Comparison of ENCODE assay signal across 9 cellular contexts in the genomic region with DNA sequence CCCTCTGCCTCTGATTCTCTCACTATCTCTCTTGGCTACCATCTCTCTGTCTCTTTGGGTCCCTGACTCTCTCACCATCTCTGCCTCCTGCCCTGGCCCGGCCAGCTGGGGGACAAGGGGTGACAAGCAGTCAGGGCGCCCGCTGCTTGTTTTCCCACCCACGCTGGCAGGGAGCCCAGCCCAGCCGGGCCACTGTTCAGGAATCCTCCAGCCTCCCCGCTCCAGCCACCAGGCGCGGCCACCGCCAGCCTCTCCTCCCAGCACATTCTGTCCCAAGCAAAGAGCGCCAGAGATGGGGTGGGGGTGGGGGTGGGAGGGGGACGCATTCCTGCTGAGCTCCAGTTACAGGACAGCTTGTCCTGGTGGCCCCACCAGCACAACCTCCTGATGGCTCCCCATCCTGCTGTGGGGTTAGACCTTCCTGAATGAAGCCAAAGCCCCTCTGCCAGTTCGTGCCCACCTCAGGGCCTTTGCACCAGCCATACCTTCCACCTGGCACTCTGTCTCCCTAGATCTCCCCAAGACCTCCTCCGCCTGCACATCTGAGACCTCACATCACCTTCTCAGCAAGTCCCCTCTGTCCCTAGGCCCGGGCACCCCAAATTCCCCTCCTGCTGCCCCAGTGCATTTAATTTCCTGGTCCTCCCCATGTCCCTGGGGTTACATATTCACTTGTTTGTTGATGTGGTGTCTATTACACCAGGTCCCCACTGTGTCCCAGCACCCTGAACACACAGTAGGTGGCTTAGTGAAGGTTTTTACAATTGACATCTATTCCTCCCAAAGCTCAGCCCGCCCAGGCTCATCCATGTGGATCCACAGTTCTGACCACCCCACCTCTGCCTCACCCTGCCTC. TPM values are rescaled to one million over a fixed set of nuclear protein-coding genes. Genes with fewer than 3 reads are reported as not detected.
DNase-seq lines count a peak whose midpoint lies in the region; ATAC-seq, FAIRE-seq and TF ChIP-seq lines count a peak whose summit lies in the region.
"Had no signal": no experiment of that assay in that cellular context is flagged by ENCODE, and none has a peak within 500 bp of the region (broad histone marks: within the 10 kb centered on the region; RNA-seq: fewer than 3 reads in every experiment).

No MANE protein-coding gene starts in this region.

- no peaks in the 10 kb centered on the region for H3F3A ChIP-seq in MM.1S (ENCODE audit: insufficient read depth, low read length)

- H3K4me1 ChIP-seq in RWPE2 (ENCODE audit: insufficient read depth, poor library complexity, severe bottlenecking) (peaks cover 11% of the 10 kb centered on the region), pancreas (peaks cover 0 to 23% (median 3%) of the 10 kb centered on the region in 3 donors), MM.1S (ENCODE audit: low read length) (peaks cover 4% of the 10 kb centered on the region; the same call in 1 of the 2 replicates)

- no peak for TF ChIP-seq CTCF in RWPE2 (IDR thresholded peaks at IDR 0.05; ENCODE audit: poor library complexity, severe bottlenecking)
- no peak for TF ChIP-seq CTCF in foreskin fibroblast (IDR thresholded peaks at IDR 0.05; ENCODE audit: low read depth, low read length)
- TF ChIP-seq CTCF in pancreas (IDR thresholded peaks at IDR 0.05) = no peak
- no peak for TF ChIP-seq CTCF in MM.1S (IDR thresholded peaks at IDR 0.05; ENCODE audit: low read length)

- H3K27ac ChIP-seq in RWPE2 (ENCODE audit: poor library complexity, severe bottlenecking) (peak overlapping the region; percentile 38), pancreas (peak overlapping the region; percentile 59 to 84 (median 72)), MM.1S (ENCODE audit: low read length) (no peak overlapping the region)

- H3K79me2 ChIP-seq in MM.1S (ENCODE audit: low read length) = no peaks in the 10 kb centered on the region

- no peak for FAIRE-seq in pancreas (lab: Jason Lieb, UNC)

- H3K4me2 ChIP-seq in MM.1S (ENCODE audit: low read depth, low read length) = no peak overlapping the region

- H4K20me1 ChIP-seq in MM.1S (ENCODE audit: insufficient read depth, low read length) = no peaks in the 10 kb centered on the region

- no peak overlapping the region for H2AFZ ChIP-seq in MM.1S (ENCODE audit: low read length)
- H2AFZ ChIP-seq: PC-9 had no signal

- H3K36me3 ChIP-seq in RWPE2 (ENCODE audit: low read depth) (no peaks in the 10 kb centered on the region), pancreas (no peaks in the 10 kb centered on the region), MM.1S (replicated peaks; ENCODE audit: insufficient read depth, low read length) (no peaks in the 10 kb centered on the region)

- no peak overlapping the region for H3K9ac ChIP-seq in MM.1S (ENCODE audit: low read length)

- ATAC-seq in RWPE2 (ENCODE audit: low read depth) (no peak; the same call in 2 of the 3 replicates), pancreas (peak; percentile 58 to 76 (median 70))

- intact Hi-C loops in pancreas (cut with DNase I) = no loop called here

- 23 to 39% methylated on average over 10 to 15 of the region's 15 CpGs for WGBS in pancreas, 2 donors

- H3K9me3 ChIP-seq in RWPE2 (ENCODE audit: severe bottlenecking) (no peaks in the 10 kb centered on the region), pancreas (no peaks in the 10 kb centered on the region), MM.1S (replicated peaks; ENCODE audit: insufficient read depth, low read length) (no peaks in the 10 kb centered on the region)

- peak in 13 of 14 donors; percentile 18 to 92 (median 83) for DNase-seq in C1 segment of cervical spinal cord (lab: John Stamatoyannopoulos, UW)
- DNase-seq in RWPE2 (ENCODE audit: low spot score) = no peak
- peak; percentile 51 to 79 for DNase-seq in foreskin fibroblast
- peak; percentile 76 to 92 (median 86) for DNase-seq in pancreas
- no peak for DNase-seq in NOMO-1 treated with DMSO at 0.1 percent for 48 hours (lab: John Stamatoyannopoulos, UW; ENCODE audit: unreplicated experiment)
- no peak for DNase-seq in MM.1S
- DNase-seq in NCI-H187 treated with DMSO at 0.1 percent for 48 hours (lab: John Stamatoyannopoulos, UW) = no peak
- DNase-seq in cortex of kidney (lab: John Stamatoyannopoulos, UW) = no peak

- H3K4me3 ChIP-seq in RWPE2 (ENCODE audit: severe bottlenecking) = no peak overlapping the region
- no peak overlapping the region for H3K4me3 ChIP-seq in foreskin fibroblast (ENCODE audit: low read depth in 1 of 2, low read length in 2 of 2)
- no peak overlapping the region for H3K4me3 ChIP-seq in pancreas
- H3K4me3 ChIP-seq in MM.1S (ENCODE audit: low read length) = no peak overlapping the region

- H3K27me3 ChIP-seq in RWPE2 (ENCODE audit: insufficient read depth, poor library complexity, severe bottlenecking) = no peaks in the 10 kb centered on the region
- H3K27me3 ChIP-seq in pancreas = no peaks in the 10 kb centered on the region
- peaks cover 50% of the 10 kb centered on the region for H3K27me3 ChIP-seq in MM.1S (replicated peaks; ENCODE audit: insufficient read depth, low read length)

- no peaks in the 10 kb centered on the region for H3K9me2 ChIP-seq in MM.1S (replicated peaks; ENCODE audit: insufficient read depth, low read length)

RNA-seq across cellular contexts. Expression of a gene that starts 12.5 kb away (rescaled TPM):
- 10 to 100 TPM in 1 of 6 donors, 1 to 10 TPM in 5; 3.8 to 22.0 (median 8.1) TPM for total RNA-seq in pancreas
- 10 to 100 TPM; 32.3 to 34.8 TPM for polyA plus RNA-seq in pancreas

RNA-seq across cellular contexts. Expression of a gene that starts 53.5 kb away (rescaled TPM):
- total RNA-seq in pancreas = under 1 TPM in 1 of 6 donors, not detected in 5; 0.19 TPM
- under 1 TPM; 0.08 to 0.33 TPM for polyA plus RNA-seq in pancreas

Comparison
In these comparisons a context has a peak if more than half of its experiments do, and no peak if none do; other contexts are left out.
1. DNase-seq: peak in C1 segment of cervical spinal cord (13 of 14), foreskin fibroblast (2 of 2) and pancreas (6 of 6); none in RWPE2 (single experiment), NOMO-1 treated with DMSO at 0.1 percent for 48 hours (single experiment), MM.1S (single experiment), NCI-H187 treated with DMSO at 0.1 percent for 48 hours (single experiment) and cortex of kidney (single experiment).